In genomic region chr4:12712648-12713339, GRCh38 we compare ENCODE assay signal across 25 cellular contexts.
DNase-seq lines count a peak whose midpoint lies in the region; ATAC-seq, FAIRE-seq and TF ChIP-seq lines count a peak whose summit lies in the region.
"Had no signal": no experiment of that assay in that cellular context is flagged by ENCODE, and none has a peak within 500 bp of the region (broad histone marks: within the 10 kb centered on the region; RNA-seq: fewer than 3 reads in every experiment).

No MANE protein-coding gene starts in this region.

- H3K9me3 ChIP-seq in HepG2 (ENCODE audit: low read length) (no peaks in the 10 kb centered on the region), right lobe of liver (no peaks in the 10 kb centered on the region)
- H3K9me3 ChIP-seq: SJCRH30 had no signal

- no peak overlapping the region for H3K27ac Mint-ChIP-seq in activated T-helper 17 cell treated with anti-CD3 and anti-CD28 coated beads, Interleukin-2, amount 50 U/mL, for 72 hours
- H3K27ac Mint-ChIP-seq: CD8-positive, alpha-beta T cell had no signal

- in situ Hi-C loops in HepG2 (cut with HindIII; ENCODE audit: extremely low pct_ligation_motif_present, low pct_unique_long_range_greater_than_20kb) = no loop called here

- ATAC-seq in HepG2 = peak; percentile 31; the same call in 1 of the 3 replicates
- ATAC-seq in right lobe of liver = no peak
- ATAC-seq in activated T-helper 17 cell treated with anti-CD3 and anti-CD28 coated beads, Interleukin-2, amount 50 U/mL, for 72 hours (replicated peaks) = peak; percentile 38
- ATAC-seq in stimulated activated naive CD8-positive, alpha-beta T cell treated with anti-CD3 and anti-CD28 coated beads, Interleukin-15, Interleukin-2, amounts not matched to agents 100 U/mL and 50 U/mL, for 24 hours = peak; percentile 28
- ATAC-seq: CD8-positive, alpha-beta T cell had no signal

- no peak overlapping the region for H2AFZ ChIP-seq in HepG2 (ENCODE audit: low read length)

- H3K36me3 ChIP-seq in HepG2 (replicated peaks in 1 of 2; ENCODE audit: control insufficient read depth in 1 of 2, insufficient read depth in 2 of 2, low read length in 2 of 2) (no peaks in the 10 kb centered on the region), right lobe of liver (no peaks in the 10 kb centered on the region)
- H3K36me3 ChIP-seq: SJCRH30 had no signal

- POLR2A ChIA-PET in HepG2 (lab: Yijun Ruan, JAX) = no interaction called here

- BruUV-seq in HepG2 (replicated peaks; lab: Mats Ljungman, UMichigan) = no TSS peak

- CTCF ChIA-PET in HepG2 (lab: Yijun Ruan, JAX; ENCODE audit: low intra/inter-chr PET ratio, low total read pairs) = no interaction called here

- no peaks in the 10 kb centered on the region for H3K4me1 ChIP-seq in HepG2 (ENCODE audit: insufficient read depth, low read length)
- no peaks in the 10 kb centered on the region for H3K4me1 ChIP-seq in right lobe of liver
- H3K4me1 ChIP-seq: SJCRH30 had no signal

- TF ChIP-seq POLR2A in HepG2 (IDR thresholded peaks at IDR 0.05; ENCODE audit: insufficient read depth in 1 of 2, low read depth in 2 of 2, low read length in 2 of 2) (no peak), right lobe of liver (IDR thresholded peaks at IDR 0.05) (no peak)

- H3K4me2 ChIP-seq in HepG2 (ENCODE audit: low read depth, low read length) = no peak overlapping the region

- H3K27me3 Mint-ChIP-seq in activated T-helper 17 cell treated with anti-CD3 and anti-CD28 coated beads, Interleukin-2, amount 50 U/mL, for 72 hours = no peaks in the 10 kb centered on the region

- H3K4me1 Mint-ChIP-seq in activated T-helper 17 cell treated with anti-CD3 and anti-CD28 coated beads, Interleukin-2, amount 50 U/mL, for 72 hours = no peaks in the 10 kb centered on the region

- H4K20me1 ChIP-seq in HepG2 (ENCODE audit: insufficient read depth, low read length) = no peaks in the 10 kb centered on the region

- no peak for TF ChIP-seq EP300 in HepG2 (IDR thresholded peaks at IDR 0.05; ENCODE audit: low read depth in 2 of 2, low read length in 2 of 2)
- no peak for TF ChIP-seq EP300 in HepG2 (CRISPR knock-in tag; IDR thresholded peaks at IDR 0.05; ENCODE audit: borderline replicate concordance)

- no peaks in the 10 kb centered on the region for H3K9me3 Mint-ChIP-seq in activated T-helper 17 cell treated with anti-CD3 and anti-CD28 coated beads, Interleukin-2, amount 50 U/mL, for 72 hours
- H3K9me3 Mint-ChIP-seq: CD8-positive, alpha-beta T cell had no signal

- no peak overlapping the region for H3K9ac ChIP-seq in HepG2 (ENCODE audit: insufficient read depth, low read depth, low read length)

- no peak for TF ChIP-seq CTCF in HepG2 (CRISPR knock-in tag; IDR thresholded peaks at IDR 0.05)
- TF ChIP-seq CTCF in right lobe of liver (IDR thresholded peaks at IDR 0.05) = no peak

- DNase-seq in SKM-1 treated with dmso at 0.1 percent for 144 hours (lab: John Stamatoyannopoulos, UW; ENCODE audit: unreplicated experiment) (peak; percentile 43), SKM-1 (lab: John Stamatoyannopoulos, UW; ENCODE audit: unreplicated experiment) (no peak), HepG2 (ENCODE audit: low spot score) (no peak), right lobe of liver (no peak), NCI-H128 (lab: John Stamatoyannopoulos, UW; ENCODE audit: unreplicated experiment) (no peak), islet precursor cell (no peak)
- DNase-seq in stimulated activated naive CD8-positive, alpha-beta T cell treated with anti-CD3 and anti-CD28 coated beads, Interleukin-15, Interleukin-2, amounts not matched to agents 100 U/mL and 50 U/mL, for 24 hours = no peak
- DNase-seq: AML-193; C1 segment of cervical spinal cord; Calu3; CD8-positive, alpha-beta T cell; DMS153; GOT3; HCEC 1CT; NCI-H1048; NCI-H1436; NCI-H1930; NCI-H2171; NCI-H345; NCI-H524; NCI-H82; OCI-M1; SJCRH30 had no signal

- no peak overlapping the region for H3K4me3 Mint-ChIP-seq in activated T-helper 17 cell treated with anti-CD3 and anti-CD28 coated beads, Interleukin-2, amount 50 U/mL, for 72 hours
- H3K4me3 Mint-ChIP-seq: CD8-positive, alpha-beta T cell had no signal

- H3K27ac ChIP-seq in HepG2 (ENCODE audit: extremely low read length, insufficient read depth, low read length) (no peak overlapping the region), right lobe of liver (no peak overlapping the region)
- H3K27ac ChIP-seq: SJCRH30 had no signal

- intact Hi-C loops in HepG2 (cut with micrococcal nuclease; ENCODE audit: unreplicated experiment) (no loop called here), right lobe of liver (cut with DNase I) (no loop called here)

- no peak for FAIRE-seq in HepG2 (lab: Jason Lieb, UNC)
- FAIRE-seq: GM12891 had no signal

- 54% methylated on average over 8 of the region's 8 CpGs for WGBS in HepG2 (ENCODE audit: low lambda C conversion rate)
- WGBS in right lobe of liver (ENCODE audit: insufficient coverage, low coverage, low lambda C conversion rate, missing lambda C conversion rate) = 74% methylated on average over 3 of the region's 8 CpGs

- H3K36me3 Mint-ChIP-seq in activated T-helper 17 cell treated with anti-CD3 and anti-CD28 coated beads, Interleukin-2, amount 50 U/mL, for 72 hours (ENCODE audit: low read depth) = no peaks in the 10 kb centered on the region
- H3K36me3 Mint-ChIP-seq: CD8-positive, alpha-beta T cell had no signal

- H3K79me2 ChIP-seq in HepG2 (ENCODE audit: insufficient read depth, low read length) = no peaks in the 10 kb centered on the region

- H3K4me3 ChIP-seq in HepG2 (replicated peaks in 1 of 3; ENCODE audit: insufficient read depth in 1 of 3, low read depth in 2 of 3, low read length in 3 of 3) (no peak overlapping the region), right lobe of liver (no peak overlapping the region)
- H3K4me3 ChIP-seq: SJCRH30 had no signal

- H3K27me3 ChIP-seq in HepG2 (ENCODE audit: control insufficient read depth in 1 of 2, insufficient read depth in 2 of 2, low read length in 2 of 2) (no peaks in the 10 kb centered on the region), right lobe of liver (no peaks in the 10 kb centered on the region)

- no peak for TF ChIP-seq RAD21 in HepG2 (CRISPR knock-in tag; IDR thresholded peaks at IDR 0.05)

TF ChIP-seq in HepG2, 621 proteins besides CTCF, POLR2A, EP300 and RAD21 (continues in another document):
- TF ChIP-seq, protein P1, sequence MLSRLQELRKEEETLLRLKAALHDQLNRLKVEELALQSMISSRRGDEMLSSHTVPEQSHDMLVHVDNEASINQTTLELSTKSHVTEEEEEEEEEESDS (CRISPR knock-in tag; IDR thresholded peaks at IDR 0.05; ENCODE audit: borderline replicate concordance) = no peak
- no peak for TF ChIP-seq ZNF609 (CRISPR knock-in tag; IDR thresholded peaks at IDR 0.05; ENCODE audit: borderline replicate concordance)
- no peak for TF ChIP-seq ZNF883 (CRISPR knock-in tag; IDR thresholded peaks at IDR 0.05; ENCODE audit: not compliant biosample characterization)
- TF ChIP-seq DNMT3B (CRISPR knock-in tag; conservative IDR thresholded peaks at IDR 0.05) = no peak
- TF ChIP-seq SMARCC2 (IDR thresholded peaks at IDR 0.05) = no peak
- no peak for TF ChIP-seq LBX2 (CRISPR knock-in tag; IDR thresholded peaks at IDR 0.05; ENCODE audit: borderline replicate concordance)

Comparison
In these comparisons a context has a peak if more than half of its experiments do, and no peak if none do; other contexts are left out.
1. ATAC-seq: peak in HepG2 (single experiment), activated T-helper 17 cell treated with anti-CD3 and anti-CD28 coated beads, Interleukin-2, amount 50 U/mL, for 72 hours (single experiment) and stimulated activated naive CD8-positive, alpha-beta T cell treated with anti-CD3 and anti-CD28 coated beads, Interleukin-15, Interleukin-2, amounts not matched to agents 100 U/mL and 50 U/mL, for 24 hours (single experiment); none in right lobe of liver (0 of 4).